In genomic region chr7:51481421-51481820, GRCh38 we compare ENCODE assay signal across 1 cellular context.
TF ChIP-seq lines count a peak whose summit lies in the region.

No MANE protein-coding gene starts in this region.

TF ChIP-seq in HepG2, 621 proteins besides CTCF, POLR2A, EP300 and RAD21 (continued from another document and continues in another):
- TF ChIP-seq TERF1 (CRISPR knock-in tag; IDR thresholded peaks at IDR 0.05) = no peak
- no peak for TF ChIP-seq ATRX (CRISPR knock-in tag; IDR thresholded peaks at IDR 0.05; ENCODE audit: borderline replicate concordance)
- no peak for TF ChIP-seq SMC3 (IDR thresholded peaks at IDR 0.05; ENCODE audit: low read length)
- no peak for TF ChIP-seq ZNF790 (CRISPR knock-in tag; IDR thresholded peaks at IDR 0.05; ENCODE audit: borderline replicate concordance)
- TF ChIP-seq SMYD3 (CRISPR knock-in tag; IDR thresholded peaks at IDR 0.05) = no peak
- no peak for TF ChIP-seq HIC2 (CRISPR knock-in tag; IDR thresholded peaks at IDR 0.05; ENCODE audit: low read depth)
- no peak for TF ChIP-seq ZNF230 (CRISPR knock-in tag; IDR thresholded peaks at IDR 0.05)
- TF ChIP-seq ZNF850 (CRISPR knock-in tag; conservative IDR thresholded peaks at IDR 0.05) = no peak
- no peak for TF ChIP-seq NRL (CRISPR knock-in tag; IDR thresholded peaks at IDR 0.05; ENCODE audit: borderline replicate concordance)
- TF ChIP-seq TCF7 (IDR thresholded peaks at IDR 0.05; ENCODE audit: low read depth) = no peak
- no peak for TF ChIP-seq AFF4 (CRISPR knock-in tag; IDR thresholded peaks at IDR 0.05)
- no peak for TF ChIP-seq TFE3 (CRISPR knock-in tag; IDR thresholded peaks at IDR 0.05)
- no peak for TF ChIP-seq THYN1 (CRISPR knock-in tag; IDR thresholded peaks at IDR 0.05; ENCODE audit: borderline replicate concordance, low read depth)
- no peak for TF ChIP-seq KDM6A (CRISPR knock-in tag; IDR thresholded peaks at IDR 0.05; ENCODE audit: low read depth)
- no peak for TF ChIP-seq ZNF777 (CRISPR knock-in tag; IDR thresholded peaks at IDR 0.05)
- no peak for TF ChIP-seq ATM (IDR thresholded peaks at IDR 0.05; ENCODE audit: borderline replicate concordance)
- TF ChIP-seq, protein P1, sequence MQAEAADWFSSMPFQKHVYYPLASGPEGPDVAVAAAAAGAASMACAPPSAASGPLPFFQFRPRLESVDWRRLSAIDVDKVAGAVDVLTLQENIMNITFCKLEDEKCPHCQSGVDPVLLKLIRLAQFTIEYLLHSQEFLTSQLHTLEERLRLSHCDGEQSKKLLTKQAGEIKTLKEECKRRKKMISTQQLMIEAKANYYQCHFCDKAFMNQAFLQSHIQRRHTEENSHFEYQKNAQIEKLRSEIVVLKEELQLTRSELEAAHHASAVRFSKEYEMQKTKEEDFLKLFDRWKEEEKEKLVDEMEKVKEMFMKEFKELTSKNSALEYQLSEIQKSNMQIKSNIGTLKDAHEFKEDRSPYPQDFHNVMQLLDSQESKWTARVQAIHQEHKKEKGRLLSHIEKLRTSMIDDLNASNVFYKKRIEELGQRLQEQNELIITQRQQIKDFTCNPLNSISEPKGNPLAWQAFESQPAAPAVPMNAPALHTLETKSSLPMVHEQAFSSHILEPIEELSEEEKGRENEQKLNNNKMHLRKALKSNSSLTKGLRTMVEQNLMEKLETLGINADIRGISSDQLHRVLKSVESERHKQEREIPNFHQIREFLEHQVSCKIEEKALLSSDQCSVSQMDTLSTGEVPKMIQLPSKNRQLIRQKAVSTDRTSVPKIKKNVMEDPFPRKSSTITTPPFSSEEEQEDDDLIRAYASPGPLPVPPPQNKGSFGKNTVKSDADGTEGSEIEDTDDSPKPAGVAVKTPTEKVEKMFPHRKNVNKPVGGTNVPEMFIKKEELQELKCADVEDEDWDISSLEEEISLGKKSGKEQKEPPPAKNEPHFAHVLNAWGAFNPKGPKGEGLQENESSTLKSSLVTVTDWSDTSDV (CRISPR knock-in tag; IDR thresholded peaks at IDR 0.05) = no peak
- TF ChIP-seq RXRB (CRISPR knock-in tag; IDR thresholded peaks at IDR 0.05; ENCODE audit: borderline replicate concordance) = 0 out of 2 replicates have a peak, but pooled peaks have one; percentile 33
- TF ChIP-seq CBX1 (IDR thresholded peaks at IDR 0.05; ENCODE audit: low read depth) = no peak
- no peak for TF ChIP-seq GTF2F1 (IDR thresholded peaks at IDR 0.05; ENCODE audit: low read length)
- TF ChIP-seq ZSCAN22 (CRISPR knock-in tag; IDR thresholded peaks at IDR 0.05) = no peak
- TF ChIP-seq MAFG (CRISPR knock-in tag; IDR thresholded peaks at IDR 0.05) = no peak
- no peak for TF ChIP-seq SIX4 (CRISPR knock-in tag; IDR thresholded peaks at IDR 0.05)
- no peak for TF ChIP-seq TFAP4 (IDR thresholded peaks at IDR 0.05; ENCODE audit: borderline replicate concordance, low read depth)
- TF ChIP-seq, protein P2, sequence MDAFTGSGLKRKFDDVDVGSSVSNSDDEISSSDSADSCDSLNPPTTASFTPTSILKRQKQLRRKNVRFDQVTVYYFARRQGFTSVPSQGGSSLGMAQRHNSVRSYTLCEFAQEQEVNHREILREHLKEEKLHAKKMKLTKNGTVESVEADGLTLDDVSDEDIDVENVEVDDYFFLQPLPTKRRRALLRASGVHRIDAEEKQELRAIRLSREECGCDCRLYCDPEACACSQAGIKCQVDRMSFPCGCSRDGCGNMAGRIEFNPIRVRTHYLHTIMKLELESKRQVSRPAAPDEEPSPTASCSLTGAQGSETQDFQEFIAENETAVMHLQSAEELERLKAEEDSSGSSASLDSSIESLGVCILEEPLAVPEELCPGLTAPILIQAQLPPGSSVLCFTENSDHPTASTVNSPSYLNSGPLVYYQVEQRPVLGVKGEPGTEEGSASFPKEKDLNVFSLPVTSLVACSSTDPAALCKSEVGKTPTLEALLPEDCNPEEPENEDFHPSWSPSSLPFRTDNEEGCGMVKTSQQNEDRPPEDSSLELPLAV (CRISPR knock-in tag; conservative IDR thresholded peaks at IDR 0.05; ENCODE audit: low read depth) = no peak
- peak; percentile 55; the same call in 1 of the 2 replicates for TF ChIP-seq ZBTB20 (CRISPR knock-in tag; IDR thresholded peaks at IDR 0.05; ENCODE audit: borderline replicate concordance, low read depth)
- TF ChIP-seq EEA1 (CRISPR knock-in tag; IDR thresholded peaks at IDR 0.05; ENCODE audit: borderline replicate concordance) = no peak
- TF ChIP-seq ZNF761 (CRISPR knock-in tag; conservative IDR thresholded peaks at IDR 0.05) = no peak
- no peak for TF ChIP-seq HOXD1 (CRISPR knock-in tag; IDR thresholded peaks at IDR 0.05)
- peak; percentile 93 for TF ChIP-seq ZNF263 (CRISPR knock-in tag; IDR thresholded peaks at IDR 0.05)
- TF ChIP-seq ZNF562 (CRISPR knock-in tag; IDR thresholded peaks at IDR 0.05; ENCODE audit: borderline replicate concordance) = no peak
- TF ChIP-seq ATF7 (IDR thresholded peaks at IDR 0.05) = no peak
- TF ChIP-seq ATF7 (CRISPR knock-in tag; IDR thresholded peaks at IDR 0.05) = no peak
- no peak for TF ChIP-seq RFXAP (CRISPR knock-in tag; IDR thresholded peaks at IDR 0.05; ENCODE audit: borderline replicate concordance)
- TF ChIP-seq MBNL3 (CRISPR knock-in tag; conservative IDR thresholded peaks at IDR 0.05) = no peak
- TF ChIP-seq ZSCAN12 (CRISPR knock-in tag; IDR thresholded peaks at IDR 0.05) = no peak
- peak; percentile 30; the same call in 1 of the 2 replicates for TF ChIP-seq CEBPB (IDR thresholded peaks at IDR 0.05; ENCODE audit: borderline replicate concordance, low read depth, low read length)
- TF ChIP-seq EED (CRISPR knock-in tag; IDR thresholded peaks at IDR 0.05) = no peak
- no peak for TF ChIP-seq HCFC1 (IDR thresholded peaks at IDR 0.05; ENCODE audit: low read depth, low read length)
- TF ChIP-seq CENPT (CRISPR knock-in tag; IDR thresholded peaks at IDR 0.05; ENCODE audit: low read depth) = no peak
- TF ChIP-seq POLR2AphosphoS2 (IDR thresholded peaks at IDR 0.05; ENCODE audit: low read depth, low read length) = no peak
- TF ChIP-seq NFATC3 (CRISPR knock-in tag; IDR thresholded peaks at IDR 0.05) = no peak
- TF ChIP-seq ZNF607 (CRISPR knock-in tag; IDR thresholded peaks at IDR 0.05; ENCODE audit: borderline replicate concordance) = no peak
- no peak for TF ChIP-seq STAT5B (CRISPR knock-in tag; IDR thresholded peaks at IDR 0.05)
- TF ChIP-seq TSC22D2 (CRISPR knock-in tag; IDR thresholded peaks at IDR 0.05; ENCODE audit: borderline replicate concordance) = no peak
- no peak for TF ChIP-seq CBX2 (IDR thresholded peaks at IDR 0.05; ENCODE audit: low read depth, low read length)
- TF ChIP-seq CBX2 (CRISPR knock-in tag; IDR thresholded peaks at IDR 0.05; ENCODE audit: low read depth) = no peak
- TF ChIP-seq ZNF317 (CRISPR knock-in tag; IDR thresholded peaks at IDR 0.05) = no peak
- TF ChIP-seq ZBTB49 (CRISPR knock-in tag; IDR thresholded peaks at IDR 0.05; ENCODE audit: borderline replicate concordance) = no peak
- TF ChIP-seq ELF3 (CRISPR knock-in tag; IDR thresholded peaks at IDR 0.05) = peak; percentile 40; the same call in 1 of the 2 replicates
- TF ChIP-seq ZNF704 (CRISPR knock-in tag; IDR thresholded peaks at IDR 0.05; ENCODE audit: borderline replicate concordance) = no peak
- no peak for TF ChIP-seq ZBTB1 (CRISPR knock-in tag; IDR thresholded peaks at IDR 0.05; ENCODE audit: borderline replicate concordance)
- TF ChIP-seq ZNF12 (CRISPR knock-in tag; IDR thresholded peaks at IDR 0.05) = 0 out of 2 replicates have a peak, but pooled peaks have one; percentile 37
- TF ChIP-seq HMG20A (CRISPR knock-in tag; IDR thresholded peaks at IDR 0.05; ENCODE audit: borderline replicate concordance) = peak; percentile 25; the same call in 1 of the 2 replicates
